ENCODE assay signal across 1 cellular context in genomic region chr5:179679014-179679674, GRCh38.
TF ChIP-seq lines count a peak whose summit lies in the region.

No MANE protein-coding gene starts in this region.

TF ChIP-seq in liver, 16 proteins besides CTCF, POLR2A, EP300 and RAD21 (continued from another document):
- TF ChIP-seq ZBTB33 (IDR thresholded peaks at IDR 0.05) (no peak), EGR1 (IDR thresholded peaks at IDR 0.05; ENCODE audit: low read depth in 2 of 2) (no peak), SP1 (IDR thresholded peaks at IDR 0.05) (no peak), HNF4G (IDR thresholded peaks at IDR 0.05) (no peak)
